In genomic region chr13:39506559-39507390, GRCh38 we compare ENCODE assay signal across 20 cellular contexts.
A peak's percentile ranks its signal among the peaks of the same experiment; 100 is the strongest.
DNase-seq lines count a peak whose midpoint lies in the region; ATAC-seq, FAIRE-seq and TF ChIP-seq lines count a peak whose summit lies in the region.
"Had no signal": no experiment of that assay in that cellular context is flagged by ENCODE, and none has a peak within 500 bp of the region (broad histone marks: within the 10 kb centered on the region; RNA-seq: fewer than 3 reads in every experiment).

No MANE protein-coding gene starts in this region.

- BruUV-seq in PC-3 (replicated peaks; lab: Mats Ljungman, UMichigan), result no TSS peak

- H3K4me1 Mint-ChIP-seq in CD14-positive monocyte, result no peaks in the 10 kb centered on the region
- H3K4me1 Mint-ChIP-seq: T-cell had no signal

- H3K27me3 Mint-ChIP-seq in CD14-positive monocyte (ENCODE audit: low read depth in 3 of 3), result no peaks in the 10 kb centered on the region

- no peak for TF ChIP-seq POLR2A in prostate gland (IDR thresholded peaks at IDR 0.05)

- no peak overlapping the region for H3K4me3 Mint-ChIP-seq in CD14-positive monocyte
- H3K4me3 Mint-ChIP-seq: effector memory CD8-positive, alpha-beta T cell; T-cell had no signal

- H3K4me1 ChIP-seq in PC-3 (ENCODE audit: insufficient read depth, low read length) (no peaks in the 10 kb centered on the region), prostate gland (replicated peaks) (no peaks in the 10 kb centered on the region)
- H3K4me1 ChIP-seq: BE2C, Peyer's patch had no signal

- 25% methylated on average over 7 of the region's 7 CpGs for WGBS in prostate gland

- H3K9me3 Mint-ChIP-seq in CD14-positive monocyte, result peaks cover 0 to 2% (median 1%) of the 10 kb centered on the region in 7 donors
- H3K9me3 Mint-ChIP-seq: effector memory CD8-positive, alpha-beta T cell; T-cell had no signal

- CTCF ChIA-PET in PC-3 (lab: Charles Lee), result interaction anchor here (0.5 to 0.6 kb wide), 2 partner anchors 27 to 456 kb away, joined by 3 to 4 read pairs; no protein-coding TSS in a partner anchor

- peak overlapping the region; percentile 44 for H3K4me2 ChIP-seq in PC-3 (ENCODE audit: low read length)
- H3K4me2 ChIP-seq: smooth muscle cell had no signal

- intact Hi-C loops in PC-3 (cut with micrococcal nuclease) (no loop called here), prostate gland (cut with DNase I) (no loop called here), CD14-positive monocyte (cut with micrococcal nuclease) (no loop called here)

- FAIRE-seq in GM19239 (lab: Jason Lieb, UNC), result peak; percentile 8

- no peaks in the 10 kb centered on the region for H3K36me3 Mint-ChIP-seq in CD14-positive monocyte
- H3K36me3 Mint-ChIP-seq: T-cell had no signal

- no peaks in the 10 kb centered on the region for H3F3A ChIP-seq in PC-3 (ENCODE audit: low read length, unreplicated experiment)

- H3K9ac ChIP-seq in PC-3 (ENCODE audit: low read length), result no peak overlapping the region

- no peaks in the 10 kb centered on the region for H3K79me2 ChIP-seq in PC-3 (ENCODE audit: low read length)

- H3K36me3 ChIP-seq in PC-3 (ENCODE audit: low read depth, low read length) (no peaks in the 10 kb centered on the region), prostate gland (no peaks in the 10 kb centered on the region)
- H3K36me3 ChIP-seq: BE2C, Peyer's patch, upper lobe of left lung had no signal

- H3K9me2 ChIP-seq in PC-3 (replicated peaks; ENCODE audit: low read length), result no peaks in the 10 kb centered on the region

- H3K9me3 ChIP-seq in PC-3 (ENCODE audit: low read length) (no peaks in the 10 kb centered on the region), prostate gland (no peaks in the 10 kb centered on the region)
- H3K9me3 ChIP-seq: BE2C, Peyer's patch, upper lobe of left lung had no signal

- H3K27ac ChIP-seq in PC-3 (ENCODE audit: low read length) (no peak overlapping the region), prostate gland (no peak overlapping the region)
- H3K27ac ChIP-seq: Peyer's patch, upper lobe of left lung had no signal

- H3K4me3 ChIP-seq in PC-3 (ENCODE audit: low read length) (no peak overlapping the region), prostate gland (no peak overlapping the region)
- H3K4me3 ChIP-seq: Peyer's patch, smooth muscle cell, upper lobe of left lung had no signal

- no peak for TF ChIP-seq CTCF in PC-3 (conservative IDR thresholded peaks at IDR 0.05; ENCODE audit: low read depth, low read length)
- TF ChIP-seq CTCF in prostate gland (IDR thresholded peaks at IDR 0.05), result no peak
- TF ChIP-seq CTCF in CD14-positive monocyte (IDR thresholded peaks at IDR 0.05), result no peak

- peak; percentile 79 for ATAC-seq in PC-3
- peak; percentile 49 for ATAC-seq in esophagus mucosa
- ATAC-seq in HG03039 (IDR thresholded peaks at IDR 0.05; ENCODE audit: unreplicated experiment), result no peak
- ATAC-seq in GM19467 (IDR thresholded peaks at IDR 0.05; ENCODE audit: unreplicated experiment), result no peak
- ATAC-seq: effector memory CD8-positive, alpha-beta T cell; T-cell had no signal

- H4K20me1 ChIP-seq in PC-3 (ENCODE audit: low read length), result no peaks in the 10 kb centered on the region

- no peaks in the 10 kb centered on the region for H3K27me3 ChIP-seq in PC-3 (ENCODE audit: low read length)
- no peaks in the 10 kb centered on the region for H3K27me3 ChIP-seq in prostate gland (replicated peaks; ENCODE audit: insufficient read depth)
- H3K27me3 ChIP-seq: BE2C, Peyer's patch, upper lobe of left lung had no signal

- POLR2A ChIA-PET in PC-3 (lab: Charles Lee; ENCODE audit: unreplicated experiment), result interaction anchor here (0.6 kb wide), 1 partner anchor 37 kb away, joined by 3 read pairs; no protein-coding TSS in a partner anchor

- DNase-seq in GM19239 (ENCODE audit: insufficient read length, low spot score), result no peak
- DNase-seq in PC-3, result peak; percentile 29
- peak; percentile 5 for DNase-seq in prostate gland (ENCODE audit: low spot score)
- DNase-seq in CD14-positive monocyte (ENCODE audit: low spot score), result no peak
- DNase-seq in NCI-H82 treated with DMSO at 0.1 percent for 48 hours (lab: John Stamatoyannopoulos, UW; ENCODE audit: unreplicated experiment), result no peak
- DNase-seq: activated CD4-positive, CD25-positive, alpha-beta regulatory T cell; BE2C; effector memory CD8-positive, alpha-beta T cell; midbrain; NCI-H1417; NCI-H524; nucleus accumbens; Peyer's patch; stimulated activated naive CD4-positive, alpha-beta T cell; T-cell; upper lobe of left lung had no signal

- H3K27ac Mint-ChIP-seq in CD14-positive monocyte, result no peak overlapping the region
- H3K27ac Mint-ChIP-seq: effector memory CD8-positive, alpha-beta T cell; T-cell had no signal

- H2AFZ ChIP-seq in PC-3 (ENCODE audit: low read length), result no peak overlapping the region

Comparison
In these comparisons a context has a peak if more than half of its experiments do, and no peak if none do; other contexts are left out.
1. DNase-seq: peak in PC-3 (single experiment) and prostate gland (single experiment); none in GM19239 (single experiment), CD14-positive monocyte (single experiment) and NCI-H82 treated with DMSO at 0.1 percent for 48 hours (single experiment).
2. ATAC-seq: peak in PC-3 (single experiment) and esophagus mucosa (single experiment); none in HG03039 (single experiment) and GM19467 (single experiment).